8 cellular contexts compared by ENCODE assay signal in the genomic region with DNA sequence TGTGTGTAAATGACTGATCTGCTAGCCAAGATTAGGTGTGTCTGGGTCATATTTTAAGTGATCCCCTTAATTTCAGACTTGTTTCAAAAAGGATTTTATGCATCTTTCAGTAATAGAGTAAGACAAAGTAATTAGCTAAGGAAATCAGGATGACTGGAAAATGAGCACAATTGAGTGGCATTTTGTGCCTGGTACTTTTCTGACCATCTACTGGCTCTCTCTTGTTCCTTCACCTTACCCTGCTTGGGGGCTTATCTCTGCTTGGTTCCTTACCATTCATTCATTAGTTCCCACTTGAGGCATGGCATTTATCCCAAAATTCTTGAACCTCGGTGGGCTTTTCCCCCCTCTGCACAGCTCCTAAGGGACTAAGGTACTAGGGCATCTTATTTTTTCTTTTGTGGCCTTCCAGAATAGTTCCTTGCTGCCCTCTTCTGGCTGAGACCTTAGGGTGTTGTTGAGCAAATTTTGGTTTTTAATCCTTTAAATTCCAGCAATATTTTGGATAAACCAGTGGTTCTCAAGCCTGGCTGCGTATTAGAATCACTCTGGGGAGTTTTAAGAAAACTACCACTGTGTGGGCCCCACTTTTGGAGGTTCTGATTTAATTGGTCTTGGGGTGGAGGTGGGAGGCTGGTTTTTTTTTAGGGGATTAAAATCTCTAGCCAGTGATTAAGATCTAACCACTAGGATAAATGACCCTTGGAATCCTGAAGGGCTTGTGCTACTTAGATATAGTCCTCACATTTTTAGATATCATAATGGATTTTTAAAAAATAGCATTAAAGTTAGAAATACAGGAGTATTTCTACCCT. TPM values are rescaled to one million over a fixed set of nuclear protein-coding genes. Genes with fewer than 3 reads are reported as not detected.
A peak's percentile ranks its signal among the peaks of the same experiment; 100 is the strongest.
DNase-seq lines count a peak whose midpoint lies in the region; ATAC-seq and TF ChIP-seq lines count a peak whose summit lies in the region.

No MANE protein-coding gene starts in this region.

- no peak overlapping the region for H4K8ac ChIP-seq in IMR-90 (ENCODE audit: low read depth in 2 of 2, low read length in 2 of 2)

- H3K23ac ChIP-seq in IMR-90 (ENCODE audit: low read depth, low read length) = no peak overlapping the region

- H3K4me1 Mint-ChIP-seq in activated B cell treated with CpG ODN at 0.5 μM for 24 hours = peaks cover 12% of the 10 kb centered on the region

- peaks cover 0 to 12% of the 10 kb centered on the region in 2 experiments; a peak in 2 of 4 replicates for H3K79me1 ChIP-seq in IMR-90 (ENCODE audit: low read depth in 1 of 2, low read length in 2 of 2)

- no peak overlapping the region for H3K14ac ChIP-seq in IMR-90 (replicated peaks; ENCODE audit: low read depth, low read length)

- CTCF ChIA-PET in IMR-90 (lab: Yijun Ruan, JAX) (interaction anchor here (0.7 to 1.2 kb wide), 7 partner anchors 10 to 234 kb away, joined by 3 to 6 read pairs (median 3); no protein-coding TSS in a partner anchor), activated B cell treated with CpG ODN at 0.5 μM for 24 hours (lab: Charles Lee) (interaction anchor here (0.6 to 3.8 kb wide), 13 partner anchors 10 to 139 kb away, joined by 3 to 36 read pairs (median 4); a partner anchor contains a TSS)

- H3K4me3 ChIP-seq in IMR-90 (ENCODE audit: insufficient read depth, low read depth, low read length) (no peak overlapping the region), right atrium auricular region (no peak overlapping the region), thyroid gland (replicated peaks in 1 of 3) (no peak overlapping the region)

- H4K91ac ChIP-seq in IMR-90 (ENCODE audit: insufficient read depth, low read depth, low read length) = no peak overlapping the region

- H3K4ac ChIP-seq in IMR-90 (ENCODE audit: low read depth, low read length) = no peak overlapping the region

- H2AK9ac ChIP-seq in IMR-90 (replicated peaks; ENCODE audit: low read depth, low read length, poor library complexity) = peak overlapping the region; percentile 65

- H2AFZ ChIP-seq in IMR-90 (replicated peaks; ENCODE audit: low read length, poor library complexity) = no peak overlapping the region

- no peak overlapping the region for H2BK5ac ChIP-seq in IMR-90 (ENCODE audit: low read depth, low read length, poor library complexity, severe bottlenecking)

- peak; percentile 85 for ATAC-seq in IMR-90 (ENCODE audit: low read depth)
- ATAC-seq in activated B cell treated with CpG ODN at 0.5 μM for 24 hours (ENCODE audit: low read depth) = peak; percentile 34

- H3K36me3 ChIP-seq in IMR-90 (ENCODE audit: control insufficient read depth, insufficient read depth, low read length) = no peaks in the 10 kb centered on the region
- no peaks in the 10 kb centered on the region for H3K36me3 ChIP-seq in right atrium auricular region
- no peaks in the 10 kb centered on the region for H3K36me3 ChIP-seq in thyroid gland

- no peak overlapping the region for H3K9ac ChIP-seq in IMR-90 (ENCODE audit: low read depth, low read length)

- no peak overlapping the region for H3K4me2 ChIP-seq in IMR-90 (ENCODE audit: low read depth, low read length)

- no peaks in the 10 kb centered on the region for H3K4me1 ChIP-seq in IMR-90 (ENCODE audit: control insufficient read depth, insufficient read depth, low read length)
- H3K4me1 ChIP-seq in right atrium auricular region = no peaks in the 10 kb centered on the region
- H3K4me1 ChIP-seq in thyroid gland = no peaks in the 10 kb centered on the region

- no CpG with 5 or more reads among the region's 2 CpGs for WGBS in IMR-90 (ENCODE audit: extremely low coverage in 2 of 2, insufficient read length in 1 of 2), 2 experiments
- WGBS in thyroid gland, 2 donors = 27 to 32% methylated on average over 2 of the region's 2 CpGs

- intact Hi-C loops in IMR-90 (cut with micrococcal nuclease) = loop anchor here (1.0 to 10.0 kb wide), 8 partner anchors 50 to 583 kb away; a partner anchor contains a TSS
- intact Hi-C loops in activated B cell treated with CpG ODN at 0.5 μM for 24 hours (cut with micrococcal nuclease) = loop anchor here (1.0 to 5.0 kb wide), 4 partner anchors 50 to 263 kb away; a partner anchor contains a TSS
- intact Hi-C loops in thyroid gland (cut with DNase I) = loop anchor here (5.0 kb wide), 1 partner anchor 133 kb away; no protein-coding TSS in a partner anchor

- dilution Hi-C loops in IMR-90 (cut with HindIII; ENCODE audit: low sequenced_read_pairs, unreplicated experiment) = no loop called here

- no peak overlapping the region for H2BK120ac ChIP-seq in IMR-90 (ENCODE audit: low read depth, low read length)

- no peaks in the 10 kb centered on the region for H3K9me3 Mint-ChIP-seq in activated B cell treated with CpG ODN at 0.5 μM for 24 hours

- no peak overlapping the region for H2BK15ac ChIP-seq in IMR-90 (ENCODE audit: low read depth, low read length)

- no peak overlapping the region for H2BK20ac ChIP-seq in IMR-90 (ENCODE audit: low read depth, low read length)

- no peak overlapping the region for H3K18ac ChIP-seq in IMR-90 (ENCODE audit: low read depth, low read length)

- H3K9me1 ChIP-seq in IMR-90 (ENCODE audit: insufficient read depth, low read length) = no peaks in the 10 kb centered on the region

- no peak overlapping the region for H4K5ac ChIP-seq in IMR-90 (ENCODE audit: low read depth, low read length)

- DNase-seq in A172 (ENCODE audit: low spot score) = peak; percentile 0
- peak; percentile 59 for DNase-seq in Daoy (ENCODE audit: low read depth)
- DNase-seq in IMR-90 = peak; percentile 54
- no peak for DNase-seq in activated B cell treated with CpG ODN at 0.5 μM for 24 hours
- no peak for DNase-seq in right atrium auricular region (ENCODE audit: low spot score)
- peak; percentile 10 to 20 for DNase-seq in thyroid gland
- no peak for DNase-seq in 8988T
- no peak for DNase-seq in KG1 (lab: John Stamatoyannopoulos, UW)

- H3K56ac ChIP-seq in IMR-90 (ENCODE audit: extremely low read depth, insufficient read depth, low read length) = no peak overlapping the region

- H4K20me1 ChIP-seq in IMR-90 (ENCODE audit: insufficient read depth, low read length) = no peaks in the 10 kb centered on the region

- TF ChIP-seq POLR2A in IMR-90 (IDR thresholded peaks at IDR 0.05; ENCODE audit: low read depth, low read length) = no peak
- no peak for TF ChIP-seq POLR2A in thyroid gland (IDR thresholded peaks at IDR 0.05)

- H3K27me3 ChIP-seq in IMR-90 (ENCODE audit: control insufficient read depth, insufficient read depth, low read length) (no peaks in the 10 kb centered on the region), right atrium auricular region (no peaks in the 10 kb centered on the region), thyroid gland (no peaks in the 10 kb centered on the region)

- H3K27ac ChIP-seq in IMR-90 (ENCODE audit: insufficient read depth, low read length) = no peak overlapping the region
- H3K27ac ChIP-seq in right atrium auricular region = no peak overlapping the region
- H3K27ac ChIP-seq in thyroid gland = no peak overlapping the region

- no peaks in the 10 kb centered on the region for H3K36me3 Mint-ChIP-seq in activated B cell treated with CpG ODN at 0.5 μM for 24 hours (ENCODE audit: low read depth)

- POLR2A ChIA-PET in IMR-90 (lab: Charles Lee; ENCODE audit: unreplicated experiment) (no interaction called here), activated B cell treated with CpG ODN at 0.5 μM for 24 hours (lab: Charles Lee) (interaction anchor here (2.2 kb wide), 1 partner anchor 50 kb away, joined by 8 read pairs; no protein-coding TSS in a partner anchor)

- TF ChIP-seq CTCF in IMR-90 (conservative IDR thresholded peaks at IDR 0.05; ENCODE audit: low read depth, low read length) = peak; percentile 84
- no peak for TF ChIP-seq CTCF in activated B cell treated with CpG ODN at 0.5 μM for 24 hours (IDR thresholded peaks at IDR 0.05)
- TF ChIP-seq CTCF in right atrium auricular region (IDR thresholded peaks at IDR 0.05) = peak; percentile 50 to 76
- peak; percentile 17 to 63 (median 46) for TF ChIP-seq CTCF in thyroid gland (IDR thresholded peaks at IDR 0.05)

- no TSS peak for BruUV-seq in IMR-90 (replicated peaks; lab: Mats Ljungman, UMichigan)

- no peaks in the 10 kb centered on the region for H3K27me3 Mint-ChIP-seq in activated B cell treated with CpG ODN at 0.5 μM for 24 hours

- TF ChIP-seq RAD21 in IMR-90 (IDR thresholded peaks at IDR 0.05; ENCODE audit: low read length) = peak; percentile 82

- in situ Hi-C loops in IMR-90 (cut with MboI; ENCODE audit: low sequenced_read_pairs) = loop anchor here (25.0 kb wide), 1 partner anchor 578 kb away; a partner anchor contains a TSS

- no peak overlapping the region for H3K4me3 Mint-ChIP-seq in activated B cell treated with CpG ODN at 0.5 μM for 24 hours

- H2AK5ac ChIP-seq in IMR-90 (ENCODE audit: low read depth, low read length) = no peak overlapping the region

- peak overlapping the region; percentile 14 for H3K27ac Mint-ChIP-seq in activated B cell treated with CpG ODN at 0.5 μM for 24 hours

- H3K9me3 ChIP-seq in IMR-90 (ENCODE audit: control insufficient read depth, insufficient read depth, low read length) (no peaks in the 10 kb centered on the region), right atrium auricular region (no peaks in the 10 kb centered on the region), thyroid gland (no peaks in the 10 kb centered on the region)

TF ChIP-seq in IMR-90, 13 proteins besides CTCF, POLR2A, EP300 and RAD21:
- TF ChIP-seq MXI1 (IDR thresholded peaks at IDR 0.05; ENCODE audit: borderline replicate concordance, low read depth, low read length) (no peak), SMC3 (IDR thresholded peaks at IDR 0.05; ENCODE audit: low read depth, low read length) (peak; percentile 82), NFE2L2 (IDR thresholded peaks at IDR 0.05; ENCODE audit: low read depth, low read length) (no peak)

RNA-seq across cellular contexts. Expression of a gene that starts 50.8 kb away (rescaled TPM):
- total RNA-seq in A172 (2014; rRNA removed; shearing (Covaris generic)) = 14.8 and 17.6 TPM in 2 replicates
- total RNA-seq in Daoy (2014; rRNA removed; shearing (Covaris generic)) = 17.8 and 21.5 TPM in 2 replicates
- total RNA-seq in IMR-90 (2012; rRNA removed) = 13.1 and 20.6 TPM in 2 replicates
- polyA plus RNA-seq in IMR-90 (2012; rRNA removed) = 6.4 and 7.8 TPM in 2 replicates
- 2.6 and 5.0 TPM in 2 replicates for polyA plus RNA-seq in IMR-90 (2012; cell fraction: cytosol; rRNA removed)
- 0.64 and 2.8 TPM in 2 replicates for polyA plus RNA-seq in IMR-90 (2012; cell fraction: nucleus; rRNA removed; ENCODE audit: low replicate concordance)
- 17.3 and 24.2 TPM in 2 replicates for total RNA-seq in activated B cell treated with CpG ODN at 0.5 μM for 24 hours
- 1 to 10 TPM; 7.7 TPM for total RNA-seq in right atrium auricular region
- 10 to 100 TPM; 13.2 to 19.6 (median 16.7) TPM for total RNA-seq in thyroid gland

RNA-seq across cellular contexts. Expression of a gene that starts 51.3 kb away (rescaled TPM):
- total RNA-seq in A172 (2014; rRNA removed; shearing (Covaris generic)) = 151 and 159 TPM in 2 replicates
- 280 and 291 TPM in 2 replicates for total RNA-seq in Daoy (2014; rRNA removed; shearing (Covaris generic))
- total RNA-seq in IMR-90 (2012; rRNA removed) (60.0 and 128 TPM in 2 replicates), activated B cell treated with CpG ODN at 0.5 μM for 24 hours (172 TPM in 2 replicates), right atrium auricular region (10 to 100 TPM; 73.1 to 80.7 TPM), thyroid gland (100 to 1,000 TPM; 232 to 299 (median 288) TPM)
- 124 and 153 TPM in 2 replicates for polyA plus RNA-seq in IMR-90 (2012; rRNA removed)
- polyA plus RNA-seq in IMR-90 (2012; cell fraction: cytosol; rRNA removed) = 22.7 and 43.6 TPM in 2 replicates
- polyA plus RNA-seq in IMR-90 (2012; cell fraction: nucleus; rRNA removed; ENCODE audit: low replicate concordance) = 3.4 and 38.6 TPM in 2 replicates

Comparison
In these comparisons a context has a peak if more than half of its experiments do, and no peak if none do; other contexts are left out.
1. DNase-seq: peak in A172 (single experiment), Daoy (single experiment), IMR-90 (single experiment) and thyroid gland (2 of 2); none in activated B cell treated with CpG ODN at 0.5 μM for 24 hours (single experiment), right atrium auricular region (single experiment), 8988T (single experiment) and KG1 (single experiment).